24 cellular contexts compared by ENCODE assay signal in genomic region chr4:136925203-136925602, GRCh38.
"Had no signal": no experiment of that assay in that cellular context is flagged by ENCODE, and none has a peak within 500 bp of the region (broad histone marks: within the 10 kb centered on the region; RNA-seq: fewer than 3 reads in every experiment).

No MANE protein-coding gene starts in this region.

- H3K4me1 ChIP-seq: esophagus squamous epithelium had no signal

- H3K4me3 ChIP-seq: esophagus squamous epithelium had no signal

- H3K36me3 ChIP-seq: esophagus squamous epithelium had no signal

- H3K27ac ChIP-seq: esophagus squamous epithelium had no signal

- FAIRE-seq: astrocyte had no signal

- H3K9me3 ChIP-seq: esophagus squamous epithelium had no signal

- ATAC-seq: activated T-cell treated with anti-CD3 and anti-CD28 coated beads, Interleukin-2, amount 50 U/mL, for 72 hours; effector memory CD8-positive, alpha-beta T cell had no signal

- H3K27me3 ChIP-seq: esophagus squamous epithelium had no signal

- DNase-seq: activated CD4-positive, alpha-beta memory T cell treated with anti-CD3 and anti-CD28 coated beads, Interleukin-2, amount 10 ng/mL, durations not matched to agents 7 days and 5 days; activated CD4-positive, alpha-beta T cell treated with anti-CD3 and anti-CD28 coated beads for 4 hours; activated CD4-positive, alpha-beta T cell treated with anti-CD3 and anti-CD28 coated beads, Interleukin-2, amount 10 ng/mL, durations not matched to agents 7 days and 5 days; activated CD4-positive, alpha-beta T cell treated with anti-CD3 and anti-CD28 coated beads, Interleukin-2, amount 50 U/mL, for 4 hours; activated CD4-positive, CD25-positive, alpha-beta regulatory T cell; activated CD4-positive, CD25-positive, alpha-beta regulatory T cell treated with anti-CD3 and anti-CD28 coated beads, Interleukin-2, amount 50 U/mL, for 72 hours; activated CD8-positive, alpha-beta memory T cell treated with anti-CD3 and anti-CD28 coated beads, Interleukin-2, amount 50 U/mL, for 48 hours; activated gamma-delta T cell; activated naive CD4-positive, alpha-beta T cell; activated naive CD4-positive, alpha-beta T cell treated with anti-CD3 and anti-CD28 coated beads, Interleukin-2, amount 50 U/mL, for 16 hours; activated T-cell treated with anti-CD3 and anti-CD28 coated beads for 4 hours; activated T-cell treated with anti-CD3 and anti-CD28 coated beads, Interleukin-2, amount 50 U/mL, for 24 hours; activated T-cell treated with anti-CD3 and anti-CD28 coated beads, Interleukin-2, amount 50 U/mL, for 72 hours; amniotic stem cell; anterior cingulate cortex; caudate nucleus; cortex of kidney; dermis blood vessel endothelial cell; effector CD4-positive, alpha-beta T cell; effector memory CD8-positive, alpha-beta T cell; esophagus squamous epithelium; head of caudate nucleus; T-helper 2 cell had no signal
